Comparison of ENCODE assay signal across 8 cellular contexts in the genomic region with DNA sequence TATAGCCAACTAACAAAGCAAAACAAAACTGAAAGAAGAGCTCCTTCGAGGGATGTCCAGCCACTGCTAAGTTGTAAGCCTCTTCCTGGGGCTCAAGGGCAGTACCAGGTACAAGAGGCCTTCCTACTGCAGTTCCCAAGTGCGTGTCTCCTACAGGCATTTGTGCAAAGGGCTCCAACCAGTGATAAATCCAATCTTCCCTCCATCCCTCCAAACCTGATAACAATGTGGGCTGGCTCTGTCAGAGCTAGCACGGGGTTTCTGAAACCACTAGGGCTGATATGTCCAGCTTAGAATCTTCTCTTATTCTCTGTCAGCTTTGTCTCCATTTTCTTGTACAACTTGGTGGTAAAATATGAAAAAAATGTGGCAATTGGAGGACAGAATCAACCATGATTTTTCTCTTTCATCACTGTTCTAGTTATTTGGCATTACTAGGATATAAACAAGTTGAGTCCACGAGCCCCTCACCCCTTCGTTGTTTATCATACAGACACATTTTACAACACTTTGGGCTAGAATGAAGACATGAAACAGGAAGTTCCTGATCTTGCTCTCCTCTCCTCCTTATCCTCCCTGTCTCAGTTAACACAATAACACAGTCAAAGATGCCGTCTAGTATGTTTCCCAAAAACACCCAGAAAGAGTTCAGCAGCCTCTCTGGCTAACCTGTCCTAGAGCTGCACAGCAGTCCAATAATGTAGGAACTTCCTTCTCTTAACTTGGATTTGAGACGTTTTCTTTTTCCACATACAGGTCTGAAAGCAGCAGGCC. TPM values are rescaled to one million over a fixed set of nuclear protein-coding genes. Genes with fewer than 3 reads are reported as not detected.
DNase-seq lines count a peak whose midpoint lies in the region; ATAC-seq and TF ChIP-seq lines count a peak whose summit lies in the region.

No MANE protein-coding gene starts in this region.

- TF ChIP-seq CTCF in coronary artery (IDR thresholded peaks at IDR 0.05): no peak

- ATAC-seq in sciatic nerve (peak; percentile 58), GM18870 (IDR thresholded peaks at IDR 0.05; ENCODE audit: unreplicated experiment) (no peak)

- intact Hi-C loops in sciatic nerve (cut with DNase I): no loop called here

- in situ Hi-C loops in ACHN (cut with HindIII; ENCODE audit: low pct_ligation_motif_present, low pct_unique_long_range_greater_than_20kb, low sequenced_read_pairs): no loop called here

- peak; percentile 34 for DNase-seq in activated CD4-positive, CD25-positive, alpha-beta regulatory T cell treated with anti-CD3 and anti-CD28 coated beads, Interleukin-2, amount 50 U/mL, for 72 hours
- no peak for DNase-seq in activated CD4-positive, CD25-positive, alpha-beta regulatory T cell (lab: John Stamatoyannopoulos, UW)
- no peak for DNase-seq in Jurkat, Clone E6-1 (ENCODE audit: low read depth, low spot score)
- DNase-seq in coronary artery (ENCODE audit: low spot score) (no peak), sciatic nerve (ENCODE audit: low spot score) (no peak), NCI-H128 (lab: John Stamatoyannopoulos, UW; ENCODE audit: unreplicated experiment) (no peak), ACHN (no peak)

- H3K4me3 ChIP-seq in Jurkat, Clone E6-1 (ENCODE audit: low read length): peak overlapping the region; percentile 60
- peak overlapping the region; percentile 48 for H3K4me3 ChIP-seq in coronary artery

- H3K27ac ChIP-seq in coronary artery: peak overlapping the region; percentile 54 to 71

RNA-seq across cellular contexts. Expression of gene WIPF1, which starts 35.4 kb away (rescaled TPM):
- polyA plus RNA-seq in Jurkat, Clone E6-1 (2012; ENCODE audit: insufficient read depth, insufficient read length): 32.1 TPM
- 107 TPM for total RNA-seq in sciatic nerve
